ENCODE assay signal across 10 cellular contexts in the genomic region with DNA sequence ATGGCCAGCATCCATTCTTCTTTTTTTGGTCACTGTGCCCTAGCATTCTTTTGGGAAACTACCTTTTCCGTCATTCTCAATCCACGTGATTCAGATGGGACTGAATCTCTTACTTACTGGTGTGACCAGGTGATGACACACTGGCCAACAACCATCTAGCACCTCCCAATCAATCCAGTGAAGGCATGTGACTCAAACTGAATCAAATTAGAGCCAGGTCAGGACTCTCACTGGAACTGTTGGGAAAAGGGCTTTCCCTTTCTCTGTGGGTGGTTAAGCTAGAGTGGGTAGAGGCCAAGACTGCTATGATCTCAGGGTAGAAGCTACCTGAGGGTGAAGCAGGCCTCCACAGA. TPM values are rescaled to one million over a fixed set of nuclear protein-coding genes. Genes with fewer than 3 reads are reported as not detected.
A peak's percentile ranks its signal among the peaks of the same experiment; 100 is the strongest.
DNase-seq lines count a peak whose midpoint lies in the region; ATAC-seq and TF ChIP-seq lines count a peak whose summit lies in the region.
"Had no signal": no experiment of that assay in that cellular context is flagged by ENCODE, and none has a peak within 500 bp of the region (broad histone marks: within the 10 kb centered on the region; RNA-seq: fewer than 3 reads in every experiment).

No MANE protein-coding gene starts in this region.

- peak overlapping the region; percentile 26; the same call in 1 of the 2 replicates for H3K9ac ChIP-seq in SU-DHL-6 (ENCODE audit: low read length)

- DNase-seq in AG04450 (ENCODE audit: low read depth, low spot score): no peak
- peak; percentile 50 for DNase-seq in HCEC 1CT
- DNase-seq in fibroblast of the aortic adventitia (ENCODE audit: low read depth): peak; percentile 38
- no peak for DNase-seq in cardiac septum (ENCODE audit: low spot score)
- DNase-seq: activated naive CD4-positive, alpha-beta T cell treated with Interleukin-2 at 50 U/mL for 16 hours had no signal

- ATAC-seq in HG03159 (IDR thresholded peaks at IDR 0.05; ENCODE audit: unreplicated experiment) (no peak), GM19397 (IDR thresholded peaks at IDR 0.05; ENCODE audit: unreplicated experiment) (no peak), GM21390 (IDR thresholded peaks at IDR 0.05; ENCODE audit: unreplicated experiment) (no peak)
- ATAC-seq: left lobe of liver had no signal

- no peaks in the 10 kb centered on the region for H3K79me2 ChIP-seq in SU-DHL-6 (ENCODE audit: insufficient read depth, low read length)

- no peaks in the 10 kb centered on the region for H4K20me1 ChIP-seq in SU-DHL-6 (ENCODE audit: low read depth, low read length)

- no peaks in the 10 kb centered on the region for H3K27me3 ChIP-seq in AG04450 (ENCODE audit: control insufficient read depth, insufficient read depth, low read length)
- H3K27me3 ChIP-seq in SU-DHL-6 (ENCODE audit: low read length): no peaks in the 10 kb centered on the region

- no peak overlapping the region for H2AFZ ChIP-seq in SU-DHL-6 (ENCODE audit: low read depth, low read length, severe bottlenecking)

- CTCF ChIA-PET in AG04450 (lab: Charles Lee): interaction anchor here (0.6 to 3.8 kb wide), 4 partner anchors 9 to 228 kb away, joined by 3 to 29 read pairs (median 14); no protein-coding TSS in a partner anchor

- H3F3A ChIP-seq in SU-DHL-6 (ENCODE audit: insufficient read depth): peaks cover 46% of the 10 kb centered on the region

- intact Hi-C loops in cardiac septum (cut with DNase I): no loop called here

- POLR2A ChIA-PET in AG04450 (lab: Yijun Ruan, JAX): interaction anchor here (1.0 kb wide), 1 partner anchor 109 kb away, joined by 5 read pairs; the partner anchor contains the start of gene NCOA3

- TF ChIP-seq CTCF in AG04450 (IDR thresholded peaks at IDR 0.05; ENCODE audit: low read depth, low read length): no peak
- TF ChIP-seq CTCF in SU-DHL-6 (IDR thresholded peaks at IDR 0.05; ENCODE audit: insufficient read depth, low read length, poor library complexity, severe bottlenecking): no peak
- TF ChIP-seq CTCF in fibroblast of the aortic adventitia (IDR thresholded peaks at IDR 0.05; ENCODE audit: insufficient read depth, low read length): no peak

- peaks cover 15% of the 10 kb centered on the region for H3K36me3 ChIP-seq in SU-DHL-6 (ENCODE audit: low read length)

- peak overlapping the region; percentile 43 for H3K4me2 ChIP-seq in SU-DHL-6 (ENCODE audit: low read depth, low read length, poor library complexity, severe bottlenecking)

- no peaks in the 10 kb centered on the region for H3K9me2 ChIP-seq in SU-DHL-6 (replicated peaks; ENCODE audit: insufficient read depth, low read length)

- H3K9me3 ChIP-seq in AG04450 (ENCODE audit: control insufficient read depth, insufficient read depth, low read length): no peaks in the 10 kb centered on the region
- no peaks in the 10 kb centered on the region for H3K9me3 ChIP-seq in SU-DHL-6 (ENCODE audit: insufficient read depth, low read length)

- H3K27ac ChIP-seq in AG04450 (ENCODE audit: low read depth, low read length) (peak overlapping the region; percentile 97), SU-DHL-6 (ENCODE audit: low read depth, low read length) (peak overlapping the region; percentile 93)

- H3K4me3 ChIP-seq in AG04450 (ENCODE audit: low read depth, low read length): no peak overlapping the region
- no peak overlapping the region for H3K4me3 ChIP-seq in SU-DHL-6 (ENCODE audit: insufficient read depth, low read length, poor library complexity, severe bottlenecking)
- H3K4me3 ChIP-seq in fibroblast of the aortic adventitia (ENCODE audit: low read depth, low read length): no peak overlapping the region

RNA-seq across cellular contexts. Expression of gene ZMYND8, which starts 36.2 kb away (rescaled TPM):
- 20.3 and 23.1 TPM in 2 replicates for polyA plus RNA-seq in AG04450 (2011; rRNA removed)
- 30.3 and 30.6 TPM in 2 replicates for polyA minus RNA-seq in AG04450 (2011; rRNA and poly(A)+ RNA removed)
- total RNA-seq in fibroblast of the aortic adventitia (ENCODE audit: low replicate concordance) (14.2 and 24.0 TPM in 2 replicates), cardiac septum (25.7 TPM)

Comparison
In these comparisons a context has a peak if more than half of its experiments do, and no peak if none do; other contexts are left out.
1. DNase-seq: peak in HCEC 1CT (single experiment) and fibroblast of the aortic adventitia (single experiment); none in AG04450 (single experiment) and cardiac septum (single experiment).